Comparison of ENCODE assay signal across 35 cellular contexts in genomic region chrX:11399481-11399880, GRCh38.
"Had no signal": no experiment of that assay in that cellular context is flagged by ENCODE, and none has a peak within 500 bp of the region (broad histone marks: within the 10 kb centered on the region; RNA-seq: fewer than 3 reads in every experiment).

No MANE protein-coding gene starts in this region.

- H3K9me3 ChIP-seq: adrenal gland, body of pancreas, breast epithelium had no signal

- H3K27ac Mint-ChIP-seq: activated B cell treated with CpG ODN at 0.5 μM for 24 hours; activated CD4-positive, alpha-beta memory T cell treated with anti-CD3 and anti-CD28 coated beads for 36 hours; activated CD4-positive, alpha-beta T cell treated with anti-CD3 and anti-CD28 coated beads, Interleukin-2, amount 10 ng/mL, durations not matched to agents 24 days and 14 days; activated CD8-positive, alpha-beta T cell treated with anti-CD3 and anti-CD28 coated beads for 36 hours; activated naive CD4-positive, alpha-beta T cell treated with anti-CD3 and anti-CD28 coated beads for 36 hours; activated naive CD4-positive, alpha-beta T cell treated with anti-CD3 and anti-CD28 coated beads, Interleukin-2, amount 50 U/mL, for 72 hours; activated naive CD8-positive, alpha-beta T cell treated with anti-CD3 and anti-CD28 coated beads for 36 hours; activated T-cell treated with anti-CD3 and anti-CD28 coated beads, Interleukin-2, amount 50 U/mL, for 72 hours; activated T-helper 1 cell treated with anti-CD3 and anti-CD28 coated beads, Interleukin-12 subunit alpha, Interleukin-12 subunit beta, Interleukin-2, Interleukin-4 antibody, amounts not matched to agents 30 ng/mL and 10 ng/mL and 1 ng/mL, durations not matched to agents 14 hours and 24 hours and 36 hours; activated T-helper 17 cell treated with anti-CD3 and anti-CD28 coated beads, Interleukin-2, amount 50 U/mL, for 72 hours; T-helper 1 cell treated with Interleukin-12 subunit alpha and Interleukin-12 subunit beta and Interleukin-4 antibody, amounts not matched to agents 30 μg/mL and 1 μg/mL, for 36 hours; T-helper 2 cell treated with Interferon-gamma antibody and Interleukin-4, amounts not matched to agents 5 μg/mL and 100 μg/mL, for 36 hours had no signal

- H3K4me3 ChIP-seq: adrenal gland, body of pancreas, breast epithelium had no signal

- H3K27me3 Mint-ChIP-seq: activated B cell treated with CpG ODN at 0.5 μM for 24 hours; activated CD4-positive, alpha-beta memory T cell treated with anti-CD3 and anti-CD28 coated beads for 36 hours; activated CD4-positive, alpha-beta T cell treated with anti-CD3 and anti-CD28 coated beads, Interleukin-2, amount 10 ng/mL, durations not matched to agents 24 days and 14 days; activated CD8-positive, alpha-beta T cell treated with anti-CD3 and anti-CD28 coated beads for 36 hours; activated naive CD8-positive, alpha-beta T cell treated with anti-CD3 and anti-CD28 coated beads for 36 hours; activated T-helper 17 cell treated with anti-CD3 and anti-CD28 coated beads, Interleukin-2, amount 50 U/mL, for 72 hours had no signal

- H3K36me3 Mint-ChIP-seq: activated CD4-positive, alpha-beta memory T cell treated with anti-CD3 and anti-CD28 coated beads for 36 hours; activated naive CD4-positive, alpha-beta T cell treated with anti-CD3 and anti-CD28 coated beads, Interleukin-2, amount 50 U/mL, for 72 hours; activated naive CD8-positive, alpha-beta T cell treated with anti-CD3 and anti-CD28 coated beads for 36 hours had no signal

- H3K27me3 ChIP-seq: adrenal gland, body of pancreas, brain microvascular endothelial cell had no signal

- H3K4me1 Mint-ChIP-seq: activated B cell treated with CpG ODN at 0.5 μM for 24 hours; activated CD4-positive, alpha-beta T cell treated with anti-CD3 and anti-CD28 coated beads, Interleukin-2, amount 10 ng/mL, durations not matched to agents 24 days and 14 days; activated naive CD8-positive, alpha-beta T cell treated with anti-CD3 and anti-CD28 coated beads for 36 hours; activated T-helper 17 cell treated with anti-CD3 and anti-CD28 coated beads, Interleukin-2, amount 50 U/mL, for 72 hours had no signal

- H3K4me1 ChIP-seq: adrenal gland, body of pancreas, breast epithelium had no signal

- H3K27ac ChIP-seq: adrenal gland, body of pancreas, brain microvascular endothelial cell, breast epithelium, VCaP had no signal

- H3K4me3 Mint-ChIP-seq: activated B cell treated with CpG ODN at 0.5 μM for 24 hours; activated CD4-positive, alpha-beta memory T cell treated with anti-CD3 and anti-CD28 coated beads for 36 hours; activated CD4-positive, alpha-beta T cell treated with anti-CD3 and anti-CD28 coated beads, Interleukin-2, amount 10 ng/mL, durations not matched to agents 24 days and 14 days; activated CD8-positive, alpha-beta T cell treated with anti-CD3 and anti-CD28 coated beads for 36 hours; activated naive CD4-positive, alpha-beta T cell treated with anti-CD3 and anti-CD28 coated beads for 36 hours; activated naive CD8-positive, alpha-beta T cell treated with anti-CD3 and anti-CD28 coated beads for 36 hours; activated T-cell treated with anti-CD3 and anti-CD28 coated beads, Interleukin-2, amount 50 U/mL, for 4 hours; activated T-cell treated with anti-CD3 and anti-CD28 coated beads, Interleukin-2, amount 50 U/mL, for 72 hours; activated T-helper 1 cell treated with anti-CD3 and anti-CD28 coated beads, Interleukin-12 subunit alpha, Interleukin-12 subunit beta, Interleukin-2, Interleukin-4 antibody, amounts not matched to agents 30 ng/mL and 10 ng/mL and 1 ng/mL, durations not matched to agents 14 hours and 24 hours and 36 hours; activated T-helper 17 cell treated with anti-CD3 and anti-CD28 coated beads, Interleukin-2, amount 50 U/mL, for 72 hours; T-helper 1 cell treated with Interleukin-12 subunit alpha and Interleukin-12 subunit beta and Interleukin-4 antibody, amounts not matched to agents 30 μg/mL and 1 μg/mL, for 36 hours; T-helper 2 cell treated with Interferon-gamma antibody and Interleukin-4, amounts not matched to agents 5 μg/mL and 100 μg/mL, for 36 hours had no signal

- ATAC-seq: activated CD8-positive, alpha-beta T cell treated with anti-CD3 and anti-CD28 coated beads for 36 hours; activated naive CD4-positive, alpha-beta T cell treated with anti-CD3 and anti-CD28 coated beads, Interleukin-2, amount 50 U/mL, for 72 hours; activated T-cell treated with anti-CD3 and anti-CD28 coated beads, Interleukin-2, amount 50 U/mL, for 4 hours; activated T-cell treated with anti-CD3 and anti-CD28 coated beads, Interleukin-2, amount 50 U/mL, for 72 hours; activated T-helper 17 cell treated with anti-CD3 and anti-CD28 coated beads, Interleukin-2, amount 50 U/mL, for 72 hours; body of pancreas had no signal

- H3K9me3 Mint-ChIP-seq: activated B cell treated with CpG ODN at 0.5 μM for 24 hours; activated CD4-positive, alpha-beta memory T cell treated with anti-CD3 and anti-CD28 coated beads for 36 hours; activated CD4-positive, alpha-beta T cell treated with anti-CD3 and anti-CD28 coated beads, Interleukin-2, amount 10 ng/mL, durations not matched to agents 24 days and 14 days; activated CD8-positive, alpha-beta T cell treated with anti-CD3 and anti-CD28 coated beads for 36 hours; activated naive CD4-positive, alpha-beta T cell treated with anti-CD3 and anti-CD28 coated beads for 36 hours; activated naive CD4-positive, alpha-beta T cell treated with anti-CD3 and anti-CD28 coated beads, Interleukin-2, amount 50 U/mL, for 72 hours; activated naive CD8-positive, alpha-beta T cell treated with anti-CD3 and anti-CD28 coated beads for 36 hours; activated T-cell treated with anti-CD3 and anti-CD28 coated beads, Interleukin-2, amount 50 U/mL, for 4 hours; activated T-cell treated with anti-CD3 and anti-CD28 coated beads, Interleukin-2, amount 50 U/mL, for 72 hours; activated T-helper 1 cell treated with anti-CD3 and anti-CD28 coated beads, Interleukin-12 subunit alpha, Interleukin-12 subunit beta, Interleukin-2, Interleukin-4 antibody, amounts not matched to agents 30 ng/mL and 10 ng/mL and 1 ng/mL, durations not matched to agents 14 hours and 24 hours and 36 hours; activated T-helper 17 cell treated with anti-CD3 and anti-CD28 coated beads, Interleukin-2, amount 50 U/mL, for 72 hours; T-helper 1 cell treated with Interleukin-12 subunit alpha and Interleukin-12 subunit beta and Interleukin-4 antibody, amounts not matched to agents 30 μg/mL and 1 μg/mL, for 36 hours; T-helper 2 cell treated with Interferon-gamma antibody and Interleukin-4, amounts not matched to agents 5 μg/mL and 100 μg/mL, for 36 hours had no signal

- H3K36me3 ChIP-seq: adrenal gland, brain microvascular endothelial cell, breast epithelium had no signal

- DNase-seq: activated B cell treated with CpG ODN at 0.5 μM for 24 hours; activated CD4-positive, alpha-beta memory T cell treated with anti-CD3 and anti-CD28 coated beads for 36 hours; activated CD4-positive, alpha-beta T cell treated with anti-CD3 and anti-CD28 coated beads for 4 hours; activated CD4-positive, alpha-beta T cell treated with anti-CD3 and anti-CD28 coated beads, Interleukin-2, amount 10 ng/mL, durations not matched to agents 24 days and 14 days; activated CD4-positive, alpha-beta T cell treated with anti-CD3 and anti-CD28 coated beads, Interleukin-2, amount 50 U/mL, for 1 hour; activated CD4-positive, alpha-beta T cell treated with anti-CD3 and anti-CD28 coated beads, Interleukin-2, amount 50 U/mL, for 4 hours; activated CD4-positive, CD25-positive, alpha-beta regulatory T cell treated with anti-CD3 and anti-CD28 coated beads, Interleukin-2, amount 50 U/mL, for 72 hours; activated CD8-positive, alpha-beta memory T cell treated with anti-CD3 and anti-CD28 coated beads, Interleukin-2, amount 50 U/mL, for 4 hours; activated CD8-positive, alpha-beta T cell treated with anti-CD3 and anti-CD28 coated beads for 36 hours; activated effector memory CD4-positive, alpha-beta T cell treated with anti-CD3 and anti-CD28 coated beads, Interleukin-2, amount 50 U/mL, for 16 hours; activated gamma-delta T cell treated with Interleukin-2 at 50 U/mL for 16 hours; activated naive CD4-positive, alpha-beta T cell; activated naive CD4-positive, alpha-beta T cell treated with anti-CD3 and anti-CD28 coated beads for 36 hours; activated naive CD4-positive, alpha-beta T cell treated with anti-CD3 and anti-CD28 coated beads, Interleukin-2, amount 50 U/mL, for 16 hours; activated naive CD8-positive, alpha-beta T cell treated with anti-CD3 and anti-CD28 coated beads for 36 hours; activated T-cell treated with anti-CD3 and anti-CD28 coated beads for 4 hours; activated T-cell treated with anti-CD3 and anti-CD28 coated beads, Interleukin-2, amount 50 U/mL, for 1 hour; activated T-cell treated with anti-CD3 and anti-CD28 coated beads, Interleukin-2, amount 50 U/mL, for 4 hours; activated T-cell treated with anti-CD3 and anti-CD28 coated beads, Interleukin-2, amount 50 U/mL, for 72 hours; adrenal gland; amniotic stem cell; aorta; body of pancreas; brain microvascular endothelial cell; central memory CD4-positive, alpha-beta T cell; T-helper 1 cell; T-helper 2 cell; T-helper 9 cell had no signal
